In genomic region chr19:6273701-6274601, GRCh38 we compare ENCODE assay signal across 8 cellular contexts. TPM values are rescaled to one million over a fixed set of nuclear protein-coding genes. Genes with fewer than 3 reads are reported as not detected.
DNase-seq lines count a peak whose midpoint lies in the region; ATAC-seq, FAIRE-seq and TF ChIP-seq lines count a peak whose summit lies in the region.

No MANE protein-coding gene starts in this region.

- peak overlapping the region; percentile 80 for H3K9ac ChIP-seq in mesenchymal stem cell (ENCODE audit: low read length)

- peak; percentile 33 for TF ChIP-seq POLR2A in transverse colon (IDR thresholded peaks at IDR 0.05)

- intact Hi-C loops in dorsolateral prefrontal cortex (cut with DNase I) (loop anchor here (2.0 to 5.0 kb wide), 2 partner anchors 55 to 57 kb away; no protein-coding TSS in a partner anchor), transverse colon (cut with DNase I; ENCODE audit: low total_unique reads) (no loop called here)

- no peaks in the 10 kb centered on the region for H3K27me3 ChIP-seq in dorsolateral prefrontal cortex
- H3K27me3 ChIP-seq in mesenchymal stem cell (ENCODE audit: control insufficient read depth in 1 of 2, insufficient read depth in 1 of 2, low read length in 2 of 2) = no peaks in the 10 kb centered on the region
- no peaks in the 10 kb centered on the region for H3K27me3 ChIP-seq in transverse colon

- DNase-seq in D721Med (ENCODE audit: insufficient read length, low spot score) = peak; percentile 63
- peak; percentile 72 to 79 for DNase-seq in NOMO-1 (lab: John Stamatoyannopoulos, UW; ENCODE audit: unreplicated experiment in 2 of 2)
- peak in 8 of 10 donors; percentile 44 to 78 (median 62) for DNase-seq in dorsolateral prefrontal cortex
- DNase-seq in mesenchymal stem cell = peak; percentile 97
- peak; percentile 64 for DNase-seq in transverse colon
- DNase-seq in activated CD4-positive, alpha-beta T cell treated with anti-CD3 and anti-CD28 coated beads, Interleukin-2, amount 50 U/mL, for 4 hours = no peak
- DNase-seq in DMS79 treated with DMSO at 0.1 percent for 48 hours (lab: John Stamatoyannopoulos, UW) = no peak

- H4K91ac ChIP-seq in mesenchymal stem cell (ENCODE audit: low read length) = peak overlapping the region; percentile 97

- H3K79me1 ChIP-seq in mesenchymal stem cell (replicated peaks; ENCODE audit: low read length, poor library complexity, severe bottlenecking) = peaks cover 42% of the 10 kb centered on the region

- no peak for TF ChIP-seq CTCF in D721Med (IDR thresholded peaks at IDR 0.05; ENCODE audit: insufficient read depth, missing control alignments)
- TF ChIP-seq CTCF in dorsolateral prefrontal cortex (IDR thresholded peaks at IDR 0.05 in 54 of 56, conservative IDR thresholded peaks at IDR 0.05 in 2 of 56; ENCODE audit: low read depth in 1 of 56, partially characterized antibody in 56 of 56) = peak in 2 of 56 donors; percentile 8 to 13
- TF ChIP-seq CTCF in transverse colon (IDR thresholded peaks at IDR 0.05) = no peak

- peak overlapping the region in 1 of 2 experiments; percentile 68 for H3K14ac ChIP-seq in mesenchymal stem cell (ENCODE audit: low read length in 2 of 2)

- peak overlapping the region; percentile 18 for H3K4me2 ChIP-seq in mesenchymal stem cell (ENCODE audit: low read length, poor library complexity, severe bottlenecking)

- H3K18ac ChIP-seq in mesenchymal stem cell (ENCODE audit: low read depth in 1 of 2, low read length in 2 of 2) = peak overlapping the region; percentile 90 to 97

- FAIRE-seq in D721Med (lab: Jason Lieb, UNC) = peak; percentile 90

- peak overlapping the region; percentile 92 to 97 for H2BK12ac ChIP-seq in mesenchymal stem cell (ENCODE audit: low read length in 2 of 2)

- peak overlapping the region in 57 of 59 donors; percentile 35 to 91 (median 80) for H3K27ac ChIP-seq in dorsolateral prefrontal cortex
- H3K27ac ChIP-seq in mesenchymal stem cell (ENCODE audit: low read length, poor library complexity, severe bottlenecking) = no peak overlapping the region
- H3K27ac ChIP-seq in transverse colon = peak overlapping the region; percentile 80 to 88 (median 85)

- no peak overlapping the region for H2BK5ac ChIP-seq in mesenchymal stem cell (ENCODE audit: low read depth, low read length, poor library complexity, severe bottlenecking)

- no peak for ATAC-seq in GM19023 (IDR thresholded peaks at IDR 0.05; ENCODE audit: unreplicated experiment)

- H3K4me3 ChIP-seq in dorsolateral prefrontal cortex (peak overlapping the region in 50 of 59 donors; percentile 4 to 54 (median 29)), mesenchymal stem cell (ENCODE audit: insufficient read depth in 1 of 2, low read depth in 1 of 2, low read length in 2 of 2) (peak overlapping the region in 1 of 2 experiments; percentile 69), transverse colon (peak overlapping the region in 1 of 4 donors; percentile 9)

- no peak overlapping the region for H2AK5ac ChIP-seq in mesenchymal stem cell (ENCODE audit: low read length, severe bottlenecking)

- peak overlapping the region; percentile 83 for H2BK15ac ChIP-seq in mesenchymal stem cell (ENCODE audit: low read depth, poor library complexity, severe bottlenecking)

- peaks cover 19 to 48% of the 10 kb centered on the region in 2 experiments for H3K36me3 ChIP-seq in mesenchymal stem cell (ENCODE audit: control insufficient read depth in 1 of 2, insufficient read depth in 2 of 2, low read depth in 1 of 2, low read length in 2 of 2)
- H3K36me3 ChIP-seq in transverse colon = peaks cover 0 to 10% (median 0%) of the 10 kb centered on the region in 4 donors

- peak overlapping the region in 1 of 2 experiments; percentile 86 for H3K23ac ChIP-seq in mesenchymal stem cell (ENCODE audit: low read length in 2 of 2)

- H2AFZ ChIP-seq in mesenchymal stem cell (ENCODE audit: low read depth, low read length) = no peak overlapping the region

- H4K8ac ChIP-seq in mesenchymal stem cell (ENCODE audit: low read length) = peak overlapping the region; percentile 90

- H3K4ac ChIP-seq in mesenchymal stem cell (ENCODE audit: low read depth in 1 of 2, low read length in 2 of 2) = peak overlapping the region; percentile 86 to 95

- H2BK120ac ChIP-seq in mesenchymal stem cell (ENCODE audit: low read depth, low read length) = peak overlapping the region; percentile 97

- H3K9me3 ChIP-seq in mesenchymal stem cell (ENCODE audit: control insufficient read depth, low read length) (no peaks in the 10 kb centered on the region), transverse colon (no peaks in the 10 kb centered on the region)

- H3K4me1 ChIP-seq in mesenchymal stem cell (ENCODE audit: control insufficient read depth, insufficient read depth, low read depth, low read length) = peaks cover 56% of the 10 kb centered on the region
- peaks cover 63 to 80% (median 72%) of the 10 kb centered on the region in 4 donors for H3K4me1 ChIP-seq in transverse colon

- 30% methylated on average over 30 of the region's 30 CpGs for WGBS in mesenchymal stem cell
- WGBS in transverse colon (ENCODE audit: low coverage in 1 of 2), 2 donors = 72 to 80% methylated on average over 2 to 29 of the region's 30 CpGs

- TF ChIP-seq EP300 in transverse colon (IDR thresholded peaks at IDR 0.05; ENCODE audit: low read depth) = no peak

- in situ Hi-C loops in transverse colon (cut with MboI; ENCODE audit: low pct_ligation_motif_present in 1 of 4, low pct_unique_long_range_greater_than_20kb in 1 of 4, low sequenced_read_pairs in 3 of 4) = no loop called here

RNA-seq across cellular contexts. Expression of gene MLLT1, which starts 5.8 kb away (rescaled TPM):
- total RNA-seq in dorsolateral prefrontal cortex (100 to 1,000 TPM in 56 of 120 experiments, 10 to 100 TPM in 64; 67.9 to 201 (median 99.1) TPM), transverse colon (10 to 100 TPM; 12.3 to 34.6 (median 19.7) TPM)
- 49.5 TPM for polyA plus RNA-seq in mesenchymal stem cell (2013, experiment 1 of 2)
- 48.1 TPM for polyA plus RNA-seq in mesenchymal stem cell (2013, experiment 2 of 2)

RNA-seq across cellular contexts. Expression of gene ACER1, which starts 59.5 kb away (rescaled TPM):
- total RNA-seq in dorsolateral prefrontal cortex (under 1 TPM in 10 of 120 experiments, not detected in 110; 0.33 to 0.74 (median 0.37) TPM), transverse colon (1 to 10 TPM in 1 of 4 donors, not detected in 3; 9.2 TPM)
- 0.03 TPM for polyA plus RNA-seq in mesenchymal stem cell (2013, experiment 1 of 2)
- polyA plus RNA-seq in mesenchymal stem cell (2013, experiment 2 of 2) = not detected

Comparison
In these comparisons a context has a peak if more than half of its experiments do, and no peak if none do; other contexts are left out.
1. DNase-seq: peak in D721Med (single experiment), NOMO-1 (2 of 2), dorsolateral prefrontal cortex (8 of 10), mesenchymal stem cell (single experiment) and transverse colon (single experiment); none in activated CD4-positive, alpha-beta T cell treated with anti-CD3 and anti-CD28 coated beads, Interleukin-2, amount 50 U/mL, for 4 hours (0 of 2) and DMS79 treated with DMSO at 0.1 percent for 48 hours (single experiment).